23 cellular contexts compared by ENCODE assay signal in the genomic region with DNA sequence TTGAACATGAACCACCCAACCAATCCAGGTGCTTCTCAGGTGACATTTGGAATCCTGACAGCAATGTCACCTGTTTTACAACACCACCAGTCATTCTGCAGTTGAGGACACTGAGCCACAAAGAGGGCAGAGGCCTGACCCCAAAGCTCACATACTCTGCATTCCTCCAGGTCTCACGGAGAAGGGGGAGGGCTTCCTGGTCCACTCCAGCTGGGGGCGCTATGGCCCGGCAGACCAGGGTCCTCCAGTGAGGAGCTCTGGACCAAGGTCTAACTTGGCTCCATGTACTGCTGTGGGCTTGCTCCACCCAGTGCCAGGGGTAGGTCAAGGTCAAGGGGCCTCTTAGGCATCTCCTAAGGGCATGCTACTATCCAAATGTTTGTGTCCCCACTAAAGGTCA. TPM values are rescaled to one million over a fixed set of nuclear protein-coding genes. Genes with fewer than 3 reads are reported as not detected.
DNase-seq lines count a peak whose midpoint lies in the region; ATAC-seq, FAIRE-seq and TF ChIP-seq lines count a peak whose summit lies in the region.
"Had no signal": no experiment of that assay in that cellular context is flagged by ENCODE, and none has a peak within 500 bp of the region (broad histone marks: within the 10 kb centered on the region; RNA-seq: fewer than 3 reads in every experiment).

No MANE protein-coding gene starts in this region.

- H3K36me3 ChIP-seq in H7 (replicated peaks; ENCODE audit: control insufficient read depth, insufficient read depth, low read length) (peaks cover 1% of the 10 kb centered on the region; the same call in 1 of the 2 replicates), kidney epithelial cell (ENCODE audit: control insufficient read depth, insufficient read depth, low read length) (no peaks in the 10 kb centered on the region)

- TF ChIP-seq CTCF in 22Rv1 (IDR thresholded peaks at IDR 0.05) (peak; percentile 11; the same call in 1 of the 2 replicates), kidney epithelial cell (IDR thresholded peaks at IDR 0.05; ENCODE audit: insufficient read depth, low read length, poor library complexity, severe bottlenecking) (peak; percentile 13)

- no peak for ATAC-seq in HG03354 (IDR thresholded peaks at IDR 0.05; ENCODE audit: poor library complexity, severe bottlenecking, unreplicated experiment)
- ATAC-seq: activated CD8-positive, alpha-beta T cell treated with anti-CD3 and anti-CD28 coated beads for 36 hours; effector memory CD8-positive, alpha-beta T cell; stimulated activated naive CD8-positive, alpha-beta T cell treated with anti-CD3 and anti-CD28 coated beads, Interleukin-15, Interleukin-2, amounts not matched to agents 100 U/mL and 50 U/mL, for 24 hours; T-cell had no signal

- H3K27me3 ChIP-seq in H7 (ENCODE audit: control insufficient read depth, insufficient read depth, low read length) (no peaks in the 10 kb centered on the region), kidney epithelial cell (ENCODE audit: control insufficient read depth, insufficient read depth, low read length) (no peaks in the 10 kb centered on the region)
- H3K27me3 ChIP-seq: MG63 had no signal

- H3K4me3 ChIP-seq in H7 (ENCODE audit: insufficient read depth, low read depth, low read length) (no peak overlapping the region), kidney epithelial cell (ENCODE audit: low read depth, low read length) (no peak overlapping the region)
- H3K4me3 ChIP-seq: MG63 had no signal

- no peak overlapping the region for H3K27ac ChIP-seq in 22Rv1
- H3K27ac ChIP-seq: VCaP had no signal

- FAIRE-seq in frontal cortex (lab: Jason Lieb, UNC): no peak

- DNase-seq in H7: peak; percentile 52
- DNase-seq in SW480 (ENCODE audit: low spot score): peak; percentile 66
- DNase-seq in kidney epithelial cell (ENCODE audit: low read depth): no peak
- DNase-seq in NAMALWA (ENCODE audit: low spot score): no peak
- DNase-seq in activated effector memory CD4-positive, alpha-beta T cell treated with anti-CD3 and anti-CD28 coated beads, Interleukin-2, amount 50 U/mL, for 16 hours: no peak
- DNase-seq in frontal cortex (ENCODE audit: low spot score in 2 of 2): no peak
- DNase-seq: activated CD8-positive, alpha-beta T cell treated with anti-CD3 and anti-CD28 coated beads for 36 hours; central memory CD4-positive, alpha-beta T cell; COR-L47; effector memory CD8-positive, alpha-beta T cell; naive B cell; NCI-H2081; NCI-H524; stimulated activated naive CD8-positive, alpha-beta T cell treated with anti-CD3 and anti-CD28 coated beads, Interleukin-15, Interleukin-2, amounts not matched to agents 100 U/mL and 50 U/mL, for 24 hours; T-cell had no signal

RNA-seq across cellular contexts. Expression of a gene that starts 1.5 kb away (rescaled TPM):
- total RNA-seq in H7 (2014; rRNA removed; shearing (Covaris generic)): 10.7 and 15.0 TPM in 2 replicates
- total RNA-seq in kidney epithelial cell: 5.2 and 6.9 TPM in 2 replicates
- total RNA-seq in frontal cortex: 17.5 TPM

RNA-seq across cellular contexts. Expression of a gene that starts 30.3 kb away (rescaled TPM):
- 2.2 and 4.0 TPM in 2 replicates for total RNA-seq in H7 (2014; rRNA removed; shearing (Covaris generic))
- total RNA-seq in kidney epithelial cell (not detected in 2 replicates), frontal cortex (under 0.01 TPM)
- total RNA-seq: activated CD8-positive, alpha-beta T cell treated with anti-CD3 and anti-CD28 coated beads for 36 hours; fibroblast of villous mesenchyme; progenitor cell of endocrine pancreas; T-cell; urinary bladder had no signal

RNA-seq across cellular contexts. Expression of a gene that starts 33.1 kb away (rescaled TPM):
- total RNA-seq in H7 (2014; rRNA removed; shearing (Covaris generic)): 47.6 and 52.0 TPM in 2 replicates
- total RNA-seq in kidney epithelial cell (36.6 and 41.4 TPM in 2 replicates), frontal cortex (32.6 TPM)

RNA-seq across cellular contexts. Expression of a gene that starts 59.8 kb away (rescaled TPM):
- 6.3 and 9.8 TPM in 2 replicates for total RNA-seq in H7 (2014; rRNA removed; shearing (Covaris generic))
- total RNA-seq in kidney epithelial cell: 1.4 and 1.8 TPM in 2 replicates
- 47.7 TPM for total RNA-seq in frontal cortex
- total RNA-seq: activated CD8-positive, alpha-beta T cell treated with anti-CD3 and anti-CD28 coated beads for 36 hours; fibroblast of villous mesenchyme; lower leg skin; T-cell had no signal

Comparison
In these comparisons a context has a peak if more than half of its experiments do, and no peak if none do; other contexts are left out.
1. DNase-seq: peak in H7 (single experiment) and SW480 (single experiment); none in kidney epithelial cell (single experiment), NAMALWA (single experiment), activated effector memory CD4-positive, alpha-beta T cell treated with anti-CD3 and anti-CD28 coated beads, Interleukin-2, amount 50 U/mL, for 16 hours (single experiment) and frontal cortex (0 of 2).